Comparison of ENCODE assay signal across 1 cellular context in the genomic region with DNA sequence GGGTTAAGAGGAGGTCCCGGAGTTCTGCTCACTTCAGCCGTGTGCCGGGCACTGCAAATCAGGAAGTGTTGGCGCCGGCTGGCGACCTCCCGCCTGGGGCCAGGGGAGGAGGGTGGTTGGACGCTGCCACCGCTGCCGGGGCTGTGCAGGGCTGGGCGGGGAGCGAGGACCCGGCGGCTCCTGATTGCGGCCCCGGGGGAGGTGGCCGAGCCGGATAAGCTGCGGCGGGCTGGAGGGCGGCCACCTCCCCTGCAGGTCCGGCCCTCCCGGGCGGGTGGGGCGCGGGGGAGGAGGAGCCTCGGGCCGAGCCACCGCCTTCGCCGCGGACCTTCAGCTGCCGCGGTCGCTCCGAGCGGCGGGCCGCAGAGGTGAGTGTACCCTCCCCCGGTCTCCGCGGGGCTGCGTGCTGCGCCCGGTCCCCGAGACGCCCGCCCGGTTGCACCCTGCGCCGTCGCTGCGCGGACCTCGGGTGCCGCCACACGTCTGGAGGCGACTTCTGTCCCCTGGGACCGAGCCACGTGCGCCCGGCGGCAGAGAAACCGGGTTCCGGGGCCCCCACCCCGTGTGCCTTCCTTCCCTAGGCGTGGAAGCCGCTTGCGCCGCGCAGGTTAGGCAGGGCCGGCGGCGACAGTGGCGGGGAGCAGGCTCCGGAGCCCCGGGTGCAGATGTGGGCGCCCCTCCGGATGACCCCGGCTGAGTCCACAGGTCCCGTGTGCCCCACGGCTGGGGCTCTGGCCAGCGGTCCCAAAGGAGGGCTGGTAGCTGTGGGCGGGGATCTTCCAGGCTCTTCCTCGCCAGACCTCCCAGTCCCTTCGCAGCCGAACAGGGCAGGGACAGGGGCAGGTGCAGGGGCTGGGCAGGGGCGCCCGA.
TF ChIP-seq lines count a peak whose summit lies in the region.

A gene with protein sequence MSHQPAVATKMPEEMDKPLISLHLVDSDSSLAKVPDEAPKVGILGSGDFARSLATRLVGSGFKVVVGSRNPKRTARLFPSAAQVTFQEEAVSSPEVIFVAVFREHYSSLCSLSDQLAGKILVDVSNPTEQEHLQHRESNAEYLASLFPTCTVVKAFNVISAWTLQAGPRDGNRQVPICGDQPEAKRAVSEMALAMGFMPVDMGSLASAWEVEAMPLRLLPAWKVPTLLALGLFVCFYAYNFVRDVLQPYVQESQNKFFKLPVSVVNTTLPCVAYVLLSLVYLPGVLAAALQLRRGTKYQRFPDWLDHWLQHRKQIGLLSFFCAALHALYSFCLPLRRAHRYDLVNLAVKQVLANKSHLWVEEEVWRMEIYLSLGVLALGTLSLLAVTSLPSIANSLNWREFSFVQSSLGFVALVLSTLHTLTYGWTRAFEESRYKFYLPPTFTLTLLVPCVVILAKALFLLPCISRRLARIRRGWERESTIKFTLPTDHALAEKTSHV (plus strand): TSS at position 314 of the 870 bp plus-strand sequence. CDS start 7,179 bp downstream, outside the sequence.

TF ChIP-seq in HepG2, 621 proteins besides CTCF, POLR2A, EP300 and RAD21 (continued from another document and continues in another):
- no peak for TF ChIP-seq ZNF616 (CRISPR knock-in tag; IDR thresholded peaks at IDR 0.05; ENCODE audit: low read depth)
- TF ChIP-seq CHD4 (IDR thresholded peaks at IDR 0.05; ENCODE audit: borderline replicate concordance, low read length), result no peak
- TF ChIP-seq, protein P1, sequence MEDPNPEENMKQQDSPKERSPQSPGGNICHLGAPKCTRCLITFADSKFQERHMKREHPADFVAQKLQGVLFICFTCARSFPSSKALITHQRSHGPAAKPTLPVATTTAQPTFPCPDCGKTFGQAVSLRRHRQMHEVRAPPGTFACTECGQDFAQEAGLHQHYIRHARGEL (CRISPR knock-in tag; IDR thresholded peaks at IDR 0.05), result no peak
- peak; percentile 35; the same call in 1 of the 2 replicates for TF ChIP-seq ZNF547 (CRISPR knock-in tag; IDR thresholded peaks at IDR 0.05)
- TF ChIP-seq SATB2 (CRISPR knock-in tag; IDR thresholded peaks at IDR 0.05), result 0 out of 2 replicates have a peak, but pooled peaks have one; percentile 36
- TF ChIP-seq XBP1 (CRISPR knock-in tag; IDR thresholded peaks at IDR 0.05), result no peak
- TF ChIP-seq, protein P2, sequence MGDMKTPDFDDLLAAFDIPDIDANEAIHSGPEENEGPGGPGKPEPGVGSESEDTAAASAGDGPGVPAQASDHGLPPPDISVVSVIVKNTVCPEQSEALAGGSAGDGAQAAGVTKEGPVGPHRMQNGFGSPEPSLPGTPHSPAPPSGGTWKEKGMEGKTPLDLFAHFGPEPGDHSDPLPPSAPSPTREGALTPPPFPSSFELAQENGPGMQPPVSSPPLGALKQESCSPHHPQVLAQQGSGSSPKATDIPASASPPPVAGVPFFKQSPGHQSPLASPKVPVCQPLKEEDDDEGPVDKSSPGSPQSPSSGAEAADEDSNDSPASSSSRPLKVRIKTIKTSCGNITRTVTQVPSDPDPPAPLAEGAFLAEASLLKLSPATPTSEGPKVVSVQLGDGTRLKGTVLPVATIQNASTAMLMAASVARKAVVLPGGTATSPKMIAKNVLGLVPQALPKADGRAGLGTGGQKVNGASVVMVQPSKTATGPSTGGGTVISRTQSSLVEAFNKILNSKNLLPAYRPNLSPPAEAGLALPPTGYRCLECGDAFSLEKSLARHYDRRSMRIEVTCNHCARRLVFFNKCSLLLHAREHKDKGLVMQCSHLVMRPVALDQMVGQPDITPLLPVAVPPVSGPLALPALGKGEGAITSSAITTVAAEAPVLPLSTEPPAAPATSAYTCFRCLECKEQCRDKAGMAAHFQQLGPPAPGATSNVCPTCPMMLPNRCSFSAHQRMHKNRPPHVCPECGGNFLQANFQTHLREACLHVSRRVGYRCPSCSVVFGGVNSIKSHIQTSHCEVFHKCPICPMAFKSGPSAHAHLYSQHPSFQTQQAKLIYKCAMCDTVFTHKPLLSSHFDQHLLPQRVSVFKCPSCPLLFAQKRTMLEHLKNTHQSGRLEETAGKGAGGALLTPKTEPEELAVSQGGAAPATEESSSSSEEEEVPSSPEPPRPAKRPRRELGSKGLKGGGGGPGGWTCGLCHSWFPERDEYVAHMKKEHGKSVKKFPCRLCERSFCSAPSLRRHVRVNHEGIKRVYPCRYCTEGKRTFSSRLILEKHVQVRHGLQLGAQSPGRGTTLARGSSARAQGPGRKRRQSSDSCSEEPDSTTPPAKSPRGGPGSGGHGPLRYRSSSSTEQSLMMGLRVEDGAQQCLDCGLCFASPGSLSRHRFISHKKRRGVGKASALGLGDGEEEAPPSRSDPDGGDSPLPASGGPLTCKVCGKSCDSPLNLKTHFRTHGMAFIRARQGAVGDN (CRISPR knock-in tag; IDR thresholded peaks at IDR 0.05), result peak; percentile 95
- TF ChIP-seq, protein P3, sequence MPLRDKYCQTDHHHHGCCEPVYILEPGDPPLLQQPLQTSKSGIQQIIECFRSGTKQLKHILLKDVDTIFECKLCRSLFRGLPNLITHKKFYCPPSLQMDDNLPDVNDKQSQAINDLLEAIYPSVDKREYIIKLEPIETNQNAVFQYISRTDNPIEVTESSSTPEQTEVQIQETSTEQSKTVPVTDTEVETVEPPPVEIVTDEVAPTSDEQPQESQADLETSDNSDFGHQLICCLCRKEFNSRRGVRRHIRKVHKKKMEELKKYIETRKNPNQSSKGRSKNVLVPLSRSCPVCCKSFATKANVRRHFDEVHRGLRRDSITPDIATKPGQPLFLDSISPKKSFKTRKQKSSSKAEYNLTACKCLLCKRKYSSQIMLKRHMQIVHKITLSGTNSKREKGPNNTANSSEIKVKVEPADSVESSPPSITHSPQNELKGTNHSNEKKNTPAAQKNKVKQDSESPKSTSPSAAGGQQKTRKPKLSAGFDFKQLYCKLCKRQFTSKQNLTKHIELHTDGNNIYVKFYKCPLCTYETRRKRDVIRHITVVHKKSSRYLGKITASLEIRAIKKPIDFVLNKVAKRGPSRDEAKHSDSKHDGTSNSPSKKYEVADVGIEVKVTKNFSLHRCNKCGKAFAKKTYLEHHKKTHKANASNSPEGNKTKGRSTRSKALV (CRISPR knock-in tag; IDR thresholded peaks at IDR 0.05), result no peak; the same call in 1 of the 2 replicates
- no peak; the same call in 1 of the 2 replicates for TF ChIP-seq KMT2A (CRISPR knock-in tag; IDR thresholded peaks at IDR 0.05)
- TF ChIP-seq ZSCAN29 (CRISPR knock-in tag; conservative IDR thresholded peaks at IDR 0.05), result no peak; the same call in 1 of the 2 replicates
- no peak for TF ChIP-seq TBP (CRISPR knock-in tag; IDR thresholded peaks at IDR 0.05)
- 0 out of 2 replicates have a peak, but pooled peaks have one; percentile 55 for TF ChIP-seq ZNF101 (CRISPR knock-in tag; IDR thresholded peaks at IDR 0.05; ENCODE audit: borderline replicate concordance, low read depth)
- TF ChIP-seq SIX1 (CRISPR knock-in tag; IDR thresholded peaks at IDR 0.05; ENCODE audit: borderline replicate concordance), result no peak
- TF ChIP-seq, protein P4, sequence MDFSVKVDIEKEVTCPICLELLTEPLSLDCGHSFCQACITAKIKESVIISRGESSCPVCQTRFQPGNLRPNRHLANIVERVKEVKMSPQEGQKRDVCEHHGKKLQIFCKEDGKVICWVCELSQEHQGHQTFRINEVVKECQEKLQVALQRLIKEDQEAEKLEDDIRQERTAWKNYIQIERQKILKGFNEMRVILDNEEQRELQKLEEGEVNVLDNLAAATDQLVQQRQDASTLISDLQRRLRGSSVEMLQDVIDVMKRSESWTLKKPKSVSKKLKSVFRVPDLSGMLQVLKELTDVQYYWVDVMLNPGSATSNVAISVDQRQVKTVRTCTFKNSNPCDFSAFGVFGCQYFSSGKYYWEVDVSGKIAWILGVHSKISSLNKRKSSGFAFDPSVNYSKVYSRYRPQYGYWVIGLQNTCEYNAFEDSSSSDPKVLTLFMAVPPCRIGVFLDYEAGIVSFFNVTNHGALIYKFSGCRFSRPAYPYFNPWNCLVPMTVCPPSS (IDR thresholded peaks at IDR 0.05), result no peak
- peak; percentile 91 for TF ChIP-seq ZNF556 (CRISPR knock-in tag; IDR thresholded peaks at IDR 0.05; ENCODE audit: borderline replicate concordance)
- peak; percentile 38; the same call in 1 of the 2 replicates for TF ChIP-seq ZBTB42 (CRISPR knock-in tag; IDR thresholded peaks at IDR 0.05)
- no peak for TF ChIP-seq TCF12 (IDR thresholded peaks at IDR 0.05)
- no peak; the same call in 1 of the 2 replicates for TF ChIP-seq TCF12 (CRISPR knock-in tag; IDR thresholded peaks at IDR 0.05)
- TF ChIP-seq MED8 (CRISPR knock-in tag; IDR thresholded peaks at IDR 0.05; ENCODE audit: insufficient replicate concordance), result peak; percentile 88
- no peak for TF ChIP-seq ZNF660 (CRISPR knock-in tag; IDR thresholded peaks at IDR 0.05; ENCODE audit: borderline replicate concordance, low read depth)
- TF ChIP-seq GATA4 (IDR thresholded peaks at IDR 0.05; ENCODE audit: borderline replicate concordance, low read depth), result no peak
- TF ChIP-seq, protein P5, sequence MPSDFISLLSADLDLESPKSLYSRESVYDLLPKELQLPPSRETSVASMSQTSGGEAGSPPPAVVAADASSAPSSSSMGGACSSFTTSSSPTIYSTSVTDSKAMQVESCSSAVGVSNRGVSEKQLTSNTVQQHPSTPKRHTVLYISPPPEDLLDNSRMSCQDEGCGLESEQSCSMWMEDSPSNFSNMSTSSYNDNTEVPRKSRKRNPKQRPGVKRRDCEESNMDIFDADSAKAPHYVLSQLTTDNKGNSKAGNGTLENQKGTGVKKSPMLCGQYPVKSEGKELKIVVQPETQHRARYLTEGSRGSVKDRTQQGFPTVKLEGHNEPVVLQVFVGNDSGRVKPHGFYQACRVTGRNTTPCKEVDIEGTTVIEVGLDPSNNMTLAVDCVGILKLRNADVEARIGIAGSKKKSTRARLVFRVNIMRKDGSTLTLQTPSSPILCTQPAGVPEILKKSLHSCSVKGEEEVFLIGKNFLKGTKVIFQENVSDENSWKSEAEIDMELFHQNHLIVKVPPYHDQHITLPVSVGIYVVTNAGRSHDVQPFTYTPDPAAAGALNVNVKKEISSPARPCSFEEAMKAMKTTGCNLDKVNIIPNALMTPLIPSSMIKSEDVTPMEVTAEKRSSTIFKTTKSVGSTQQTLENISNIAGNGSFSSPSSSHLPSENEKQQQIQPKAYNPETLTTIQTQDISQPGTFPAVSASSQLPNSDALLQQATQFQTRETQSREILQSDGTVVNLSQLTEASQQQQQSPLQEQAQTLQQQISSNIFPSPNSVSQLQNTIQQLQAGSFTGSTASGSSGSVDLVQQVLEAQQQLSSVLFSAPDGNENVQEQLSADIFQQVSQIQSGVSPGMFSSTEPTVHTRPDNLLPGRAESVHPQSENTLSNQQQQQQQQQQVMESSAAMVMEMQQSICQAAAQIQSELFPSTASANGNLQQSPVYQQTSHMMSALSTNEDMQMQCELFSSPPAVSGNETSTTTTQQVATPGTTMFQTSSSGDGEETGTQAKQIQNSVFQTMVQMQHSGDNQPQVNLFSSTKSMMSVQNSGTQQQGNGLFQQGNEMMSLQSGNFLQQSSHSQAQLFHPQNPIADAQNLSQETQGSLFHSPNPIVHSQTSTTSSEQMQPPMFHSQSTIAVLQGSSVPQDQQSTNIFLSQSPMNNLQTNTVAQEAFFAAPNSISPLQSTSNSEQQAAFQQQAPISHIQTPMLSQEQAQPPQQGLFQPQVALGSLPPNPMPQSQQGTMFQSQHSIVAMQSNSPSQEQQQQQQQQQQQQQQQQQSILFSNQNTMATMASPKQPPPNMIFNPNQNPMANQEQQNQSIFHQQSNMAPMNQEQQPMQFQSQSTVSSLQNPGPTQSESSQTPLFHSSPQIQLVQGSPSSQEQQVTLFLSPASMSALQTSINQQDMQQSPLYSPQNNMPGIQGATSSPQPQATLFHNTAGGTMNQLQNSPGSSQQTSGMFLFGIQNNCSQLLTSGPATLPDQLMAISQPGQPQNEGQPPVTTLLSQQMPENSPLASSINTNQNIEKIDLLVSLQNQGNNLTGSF (CRISPR knock-in tag; IDR thresholded peaks at IDR 0.05), result no peak; the same call in 1 of the 2 replicates
- TF ChIP-seq SAP130 (CRISPR knock-in tag; IDR thresholded peaks at IDR 0.05; ENCODE audit: low read depth), result peak; percentile 68; the same call in 1 of the 2 replicates
- no peak for TF ChIP-seq CCAR2 (optimal IDR thresholded peaks at IDR 0.05; ENCODE audit: low read depth, low read length)
- peak; percentile 77 for TF ChIP-seq TAF1 (CRISPR knock-in tag; IDR thresholded peaks at IDR 0.05)
- peak; percentile 59; the same call in 1 of the 2 replicates for TF ChIP-seq ZNF441 (CRISPR knock-in tag; IDR thresholded peaks at IDR 0.05; ENCODE audit: borderline replicate concordance)
- TF ChIP-seq ZNF557 (CRISPR knock-in tag; IDR thresholded peaks at IDR 0.05), result no peak
- no peak for TF ChIP-seq ZNF780A (CRISPR knock-in tag; IDR thresholded peaks at IDR 0.05)
- peak; percentile 75; the same call in 1 of the 2 replicates for TF ChIP-seq MTA1 (CRISPR knock-in tag; IDR thresholded peaks at IDR 0.05; ENCODE audit: borderline replicate concordance)
- peak; percentile 83; the same call in 1 of the 2 replicates for TF ChIP-seq RFXAP (CRISPR knock-in tag; IDR thresholded peaks at IDR 0.05; ENCODE audit: borderline replicate concordance)
- TF ChIP-seq HOXA5 (CRISPR knock-in tag; IDR thresholded peaks at IDR 0.05), result no peak; the same call in 1 of the 2 replicates
- TF ChIP-seq ZNF891 (CRISPR knock-in tag; IDR thresholded peaks at IDR 0.05), result peak; percentile 79; the same call in 1 of the 2 replicates
- no peak for TF ChIP-seq SKI (IDR thresholded peaks at IDR 0.05; ENCODE audit: partially characterized antibody)
- TF ChIP-seq ERF (CRISPR knock-in tag; IDR thresholded peaks at IDR 0.05), result peak; percentile 48
- no peak for TF ChIP-seq MTF1 (CRISPR knock-in tag; IDR thresholded peaks at IDR 0.05)
- TF ChIP-seq, protein P6, sequence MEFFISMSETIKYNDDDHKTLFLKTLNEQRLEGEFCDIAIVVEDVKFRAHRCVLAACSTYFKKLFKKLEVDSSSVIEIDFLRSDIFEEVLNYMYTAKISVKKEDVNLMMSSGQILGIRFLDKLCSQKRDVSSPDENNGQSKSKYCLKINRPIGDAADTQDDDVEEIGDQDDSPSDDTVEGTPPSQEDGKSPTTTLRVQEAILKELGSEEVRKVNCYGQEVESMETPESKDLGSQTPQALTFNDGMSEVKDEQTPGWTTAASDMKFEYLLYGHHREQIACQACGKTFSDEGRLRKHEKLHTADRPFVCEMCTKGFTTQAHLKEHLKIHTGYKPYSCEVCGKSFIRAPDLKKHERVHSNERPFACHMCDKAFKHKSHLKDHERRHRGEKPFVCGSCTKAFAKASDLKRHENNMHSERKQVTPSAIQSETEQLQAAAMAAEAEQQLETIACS (CRISPR knock-in tag; IDR thresholded peaks at IDR 0.05), result peak; percentile 9; the same call in 1 of the 2 replicates
- TF ChIP-seq TARDBP (CRISPR knock-in tag; IDR thresholded peaks at IDR 0.05), result peak; percentile 58; the same call in 1 of the 2 replicates
- TF ChIP-seq ZIK1 (CRISPR knock-in tag; IDR thresholded peaks at IDR 0.05; ENCODE audit: borderline replicate concordance, low read depth), result no peak
- no peak for TF ChIP-seq ZNF549 (CRISPR knock-in tag; IDR thresholded peaks at IDR 0.05)
- no peak; the same call in none of the 2 replicates for TF ChIP-seq ZNF274 (CRISPR knock-in tag; IDR thresholded peaks at IDR 0.05)
- peak; percentile 81 for TF ChIP-seq ELF1 (CRISPR knock-in tag; IDR thresholded peaks at IDR 0.05)
- TF ChIP-seq KAT2B (IDR thresholded peaks at IDR 0.05; ENCODE audit: borderline replicate concordance, low read depth, low read length), result no peak
- TF ChIP-seq KDM4B (CRISPR knock-in tag; IDR thresholded peaks at IDR 0.05), result no peak
- no peak for TF ChIP-seq ZNF674 (CRISPR knock-in tag; IDR thresholded peaks at IDR 0.05; ENCODE audit: low read depth)
- TF ChIP-seq YEATS4 (CRISPR knock-in tag; IDR thresholded peaks at IDR 0.05; ENCODE audit: borderline replicate concordance), result peak; percentile 79; the same call in 1 of the 2 replicates
- TF ChIP-seq ZMAT3 (CRISPR knock-in tag; conservative IDR thresholded peaks at IDR 0.05), result peak; percentile 66; the same call in 1 of the 2 replicates
- TF ChIP-seq ARNT (IDR thresholded peaks at IDR 0.05), result no peak
- peak; percentile 94 for TF ChIP-seq MXD4 (CRISPR knock-in tag; IDR thresholded peaks at IDR 0.05)
- peak; percentile 39 for TF ChIP-seq HNRNPLL (IDR thresholded peaks at IDR 0.05; ENCODE audit: low read depth, low read length, poor library complexity, severe bottlenecking)
- no peak for TF ChIP-seq KMT2B (CRISPR knock-in tag; IDR thresholded peaks at IDR 0.05)
